Comparison of ENCODE assay signal across 2 cellular contexts in the genomic region with DNA sequence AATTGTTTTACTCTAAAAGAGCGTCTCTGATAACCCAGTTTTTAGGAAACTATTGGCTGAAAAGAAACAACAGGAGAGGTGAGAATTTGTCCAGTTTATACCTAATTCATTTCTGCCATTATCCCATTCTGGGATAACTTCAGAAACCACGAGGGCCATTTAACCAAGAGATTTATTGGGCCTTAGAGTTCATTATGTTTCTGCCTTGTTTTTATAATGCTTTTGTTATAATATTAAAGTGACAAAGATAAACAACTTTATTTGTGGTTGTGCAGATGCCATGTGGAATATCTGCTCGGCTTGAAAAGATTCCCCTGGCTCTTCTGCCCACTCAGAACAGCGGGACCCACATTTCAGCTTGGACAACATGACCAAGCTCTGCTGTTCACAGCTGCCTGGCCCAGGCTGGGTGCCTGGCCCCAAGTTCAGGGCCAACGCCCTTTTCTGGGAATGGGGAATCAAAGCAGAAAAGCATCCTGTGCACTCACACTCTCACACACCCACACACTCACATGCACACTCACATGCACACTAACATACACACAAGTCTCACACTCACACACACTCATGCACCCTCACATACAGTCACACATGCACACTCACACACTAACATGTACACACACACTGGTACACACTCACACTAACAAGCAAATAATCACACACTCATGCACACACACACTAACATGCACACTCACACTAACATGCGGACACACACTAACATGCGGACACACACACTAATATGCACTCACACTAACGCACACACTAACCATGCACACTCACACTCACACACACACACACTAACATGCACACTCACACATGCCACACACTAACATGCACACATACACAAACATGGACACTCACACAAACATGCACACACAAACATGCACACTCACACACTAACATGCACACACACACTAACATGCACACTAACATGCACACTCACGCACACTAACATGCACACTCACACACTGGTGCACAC.
TF ChIP-seq lines count a peak whose summit lies in the region.

No MANE protein-coding gene starts in this region.

TF ChIP-seq in SK-N-SH, 30 proteins besides CTCF, POLR2A, EP300 and RAD21:
- TF ChIP-seq, protein P1, sequence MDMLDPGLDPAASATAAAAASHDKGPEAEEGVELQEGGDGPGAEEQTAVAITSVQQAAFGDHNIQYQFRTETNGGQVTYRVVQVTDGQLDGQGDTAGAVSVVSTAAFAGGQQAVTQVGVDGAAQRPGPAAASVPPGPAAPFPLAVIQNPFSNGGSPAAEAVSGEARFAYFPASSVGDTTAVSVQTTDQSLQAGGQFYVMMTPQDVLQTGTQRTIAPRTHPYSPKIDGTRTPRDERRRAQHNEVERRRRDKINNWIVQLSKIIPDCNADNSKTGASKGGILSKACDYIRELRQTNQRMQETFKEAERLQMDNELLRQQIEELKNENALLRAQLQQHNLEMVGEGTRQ (IDR thresholded peaks at IDR 0.05; ENCODE audit: borderline replicate concordance, low read depth, low read length) = no peak
- TF ChIP-seq TAF1 (IDR thresholded peaks at IDR 0.05; ENCODE audit: borderline replicate concordance, low read depth, low read length) (no peak), SMC3 (IDR thresholded peaks at IDR 0.05; ENCODE audit: low read depth, low read length) (no peak), RXRA (IDR thresholded peaks at IDR 0.05; ENCODE audit: borderline replicate concordance, low read depth) (no peak), GATA2 (CRISPR knock-in tag; IDR thresholded peaks at IDR 0.05) (no peak), EZH2phosphoT487 (IDR thresholded peaks at IDR 0.05; ENCODE audit: borderline replicate concordance, low read depth) (no peak), GABPA (IDR thresholded peaks at IDR 0.05; ENCODE audit: low read depth) (no peak), TCF12 (IDR thresholded peaks at IDR 0.05) (no peak), ELF1 (IDR thresholded peaks at IDR 0.05) (no peak), FOXJ3 (CRISPR knock-in tag; IDR thresholded peaks at IDR 0.05) (no peak), TEAD4 (IDR thresholded peaks at IDR 0.05; ENCODE audit: borderline replicate concordance, insufficient read depth) (no peak), FOSL2 (IDR thresholded peaks at IDR 0.05; ENCODE audit: borderline replicate concordance, low read depth) (no peak), SIN3A (IDR thresholded peaks at IDR 0.05; ENCODE audit: borderline replicate concordance, low read depth, low read length) (no peak), CHD2 (IDR thresholded peaks at IDR 0.05; ENCODE audit: low read length, partially characterized antibody) (no peak), NFIC (IDR thresholded peaks at IDR 0.05; ENCODE audit: borderline replicate concordance) (no peak)
- TF ChIP-seq, protein P2, sequence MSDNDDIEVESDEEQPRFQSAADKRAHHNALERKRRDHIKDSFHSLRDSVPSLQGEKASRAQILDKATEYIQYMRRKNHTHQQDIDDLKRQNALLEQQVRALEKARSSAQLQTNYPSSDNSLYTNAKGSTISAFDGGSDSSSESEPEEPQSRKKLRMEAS (IDR thresholded peaks at IDR 0.05; ENCODE audit: low read depth) = no peak
- TF ChIP-seq, protein P3, sequence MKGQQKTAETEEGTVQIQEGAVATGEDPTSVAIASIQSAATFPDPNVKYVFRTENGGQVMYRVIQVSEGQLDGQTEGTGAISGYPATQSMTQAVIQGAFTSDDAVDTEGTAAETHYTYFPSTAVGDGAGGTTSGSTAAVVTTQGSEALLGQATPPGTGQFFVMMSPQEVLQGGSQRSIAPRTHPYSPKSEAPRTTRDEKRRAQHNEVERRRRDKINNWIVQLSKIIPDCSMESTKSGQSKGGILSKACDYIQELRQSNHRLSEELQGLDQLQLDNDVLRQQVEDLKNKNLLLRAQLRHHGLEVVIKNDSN (IDR thresholded peaks at IDR 0.05; ENCODE audit: borderline replicate concordance, low read depth) = no peak
- TF ChIP-seq, protein P4, sequence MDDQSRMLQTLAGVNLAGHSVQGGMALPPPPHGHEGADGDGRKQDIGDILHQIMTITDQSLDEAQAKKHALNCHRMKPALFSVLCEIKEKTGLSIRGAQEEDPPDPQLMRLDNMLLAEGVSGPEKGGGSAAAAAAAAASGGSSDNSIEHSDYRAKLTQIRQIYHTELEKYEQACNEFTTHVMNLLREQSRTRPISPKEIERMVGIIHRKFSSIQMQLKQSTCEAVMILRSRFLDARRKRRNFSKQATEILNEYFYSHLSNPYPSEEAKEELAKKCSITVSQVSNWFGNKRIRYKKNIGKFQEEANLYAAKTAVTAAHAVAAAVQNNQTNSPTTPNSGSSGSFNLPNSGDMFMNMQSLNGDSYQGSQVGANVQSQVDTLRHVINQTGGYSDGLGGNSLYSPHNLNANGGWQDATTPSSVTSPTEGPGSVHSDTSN (IDR thresholded peaks at IDR 0.05) = no peak
TF ChIP-seq in SK-N-SH: peak in this region for 0.

TF ChIP-seq in SK-N-SH treated with all-trans-retinoic acid at 6 μM for 48 hours, 23 proteins besides CTCF, POLR2A, EP300 and RAD21 (continued from another document):
- TF ChIP-seq, protein P5, sequence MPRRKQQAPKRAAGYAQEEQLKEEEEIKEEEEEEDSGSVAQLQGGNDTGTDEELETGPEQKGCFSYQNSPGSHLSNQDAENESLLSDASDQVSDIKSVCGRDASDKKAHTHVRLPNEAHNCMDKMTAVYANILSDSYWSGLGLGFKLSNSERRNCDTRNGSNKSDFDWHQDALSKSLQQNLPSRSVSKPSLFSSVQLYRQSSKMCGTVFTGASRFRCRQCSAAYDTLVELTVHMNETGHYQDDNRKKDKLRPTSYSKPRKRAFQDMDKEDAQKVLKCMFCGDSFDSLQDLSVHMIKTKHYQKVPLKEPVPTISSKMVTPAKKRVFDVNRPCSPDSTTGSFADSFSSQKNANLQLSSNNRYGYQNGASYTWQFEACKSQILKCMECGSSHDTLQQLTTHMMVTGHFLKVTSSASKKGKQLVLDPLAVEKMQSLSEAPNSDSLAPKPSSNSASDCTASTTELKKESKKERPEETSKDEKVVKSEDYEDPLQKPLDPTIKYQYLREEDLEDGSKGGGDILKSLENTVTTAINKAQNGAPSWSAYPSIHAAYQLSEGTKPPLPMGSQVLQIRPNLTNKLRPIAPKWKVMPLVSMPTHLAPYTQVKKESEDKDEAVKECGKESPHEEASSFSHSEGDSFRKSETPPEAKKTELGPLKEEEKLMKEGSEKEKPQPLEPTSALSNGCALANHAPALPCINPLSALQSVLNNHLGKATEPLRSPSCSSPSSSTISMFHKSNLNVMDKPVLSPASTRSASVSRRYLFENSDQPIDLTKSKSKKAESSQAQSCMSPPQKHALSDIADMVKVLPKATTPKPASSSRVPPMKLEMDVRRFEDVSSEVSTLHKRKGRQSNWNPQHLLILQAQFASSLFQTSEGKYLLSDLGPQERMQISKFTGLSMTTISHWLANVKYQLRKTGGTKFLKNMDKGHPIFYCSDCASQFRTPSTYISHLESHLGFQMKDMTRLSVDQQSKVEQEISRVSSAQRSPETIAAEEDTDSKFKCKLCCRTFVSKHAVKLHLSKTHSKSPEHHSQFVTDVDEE (CRISPR knock-in tag; IDR thresholded peaks at IDR 0.05) = no peak
- TF ChIP-seq RARB (CRISPR knock-in tag; IDR thresholded peaks at IDR 0.05) (no peak), ARNTL (CRISPR knock-in tag; IDR thresholded peaks at IDR 0.05; ENCODE audit: borderline replicate concordance, low read depth) (no peak), ZC3H10 (CRISPR knock-in tag; IDR thresholded peaks at IDR 0.05) (no peak), OSR1 (CRISPR knock-in tag; IDR thresholded peaks at IDR 0.05) (no peak), ZFP30 (CRISPR knock-in tag; IDR thresholded peaks at IDR 0.05) (no peak), PPARA (CRISPR knock-in tag; IDR thresholded peaks at IDR 0.05; ENCODE audit: borderline replicate concordance) (no peak), ZNF70 (CRISPR knock-in tag; IDR thresholded peaks at IDR 0.05) (no peak), GLIS3 (CRISPR knock-in tag; IDR thresholded peaks at IDR 0.05) (no peak), ZNF565 (CRISPR knock-in tag; conservative IDR thresholded peaks at IDR 0.05; ENCODE audit: low read depth) (no peak)
- TF ChIP-seq, protein P6, sequence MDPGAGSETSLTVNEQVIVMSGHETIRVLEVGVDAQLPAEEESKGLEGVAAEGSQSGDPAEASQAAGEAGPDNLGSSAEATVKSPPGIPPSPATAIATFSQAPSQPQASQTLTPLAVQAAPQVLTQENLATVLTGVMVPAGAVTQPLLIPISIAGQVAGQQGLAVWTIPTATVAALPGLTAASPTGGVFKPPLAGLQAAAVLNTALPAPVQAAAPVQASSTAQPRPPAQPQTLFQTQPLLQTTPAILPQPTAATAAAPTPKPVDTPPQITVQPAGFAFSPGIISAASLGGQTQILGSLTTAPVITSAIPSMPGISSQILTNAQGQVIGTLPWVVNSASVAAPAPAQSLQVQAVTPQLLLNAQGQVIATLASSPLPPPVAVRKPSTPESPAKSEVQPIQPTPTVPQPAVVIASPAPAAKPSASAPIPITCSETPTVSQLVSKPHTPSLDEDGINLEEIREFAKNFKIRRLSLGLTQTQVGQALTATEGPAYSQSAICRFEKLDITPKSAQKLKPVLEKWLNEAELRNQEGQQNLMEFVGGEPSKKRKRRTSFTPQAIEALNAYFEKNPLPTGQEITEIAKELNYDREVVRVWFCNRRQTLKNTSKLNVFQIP (CRISPR knock-in tag; IDR thresholded peaks at IDR 0.05; ENCODE audit: borderline replicate concordance, low read depth) = no peak
- TF ChIP-seq, protein P7, sequence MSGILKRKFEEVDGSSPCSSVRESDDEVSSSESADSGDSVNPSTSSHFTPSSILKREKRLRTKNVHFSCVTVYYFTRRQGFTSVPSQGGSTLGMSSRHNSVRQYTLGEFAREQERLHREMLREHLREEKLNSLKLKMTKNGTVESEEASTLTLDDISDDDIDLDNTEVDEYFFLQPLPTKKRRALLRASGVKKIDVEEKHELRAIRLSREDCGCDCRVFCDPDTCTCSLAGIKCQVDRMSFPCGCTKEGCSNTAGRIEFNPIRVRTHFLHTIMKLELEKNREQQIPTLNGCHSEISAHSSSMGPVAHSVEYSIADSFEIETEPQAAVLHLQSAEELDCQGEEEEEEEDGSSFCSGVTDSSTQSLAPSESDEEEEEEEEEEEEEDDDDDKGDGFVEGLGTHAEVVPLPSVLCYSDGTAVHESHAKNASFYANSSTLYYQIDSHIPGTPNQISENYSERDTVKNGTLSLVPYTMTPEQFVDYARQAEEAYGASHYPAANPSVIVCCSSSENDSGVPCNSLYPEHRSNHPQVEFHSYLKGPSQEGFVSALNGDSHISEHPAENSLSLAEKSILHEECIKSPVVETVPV (CRISPR knock-in tag; IDR thresholded peaks at IDR 0.05) = no peak
